1 cellular context compared by ENCODE assay signal in genomic region chr3:46948830-46949671, GRCh38.
A peak's percentile ranks its signal among the peaks of the same experiment; 100 is the strongest.
TF ChIP-seq lines count a peak whose summit lies in the region.

No MANE protein-coding gene starts in this region.

TF ChIP-seq in H1, 55 proteins besides CTCF, POLR2A, EP300 and RAD21:
- TF ChIP-seq CEBPB (IDR thresholded peaks at IDR 0.05; ENCODE audit: low read depth, low read length) (no peak), CTBP2 (IDR thresholded peaks at IDR 0.05; ENCODE audit: borderline replicate concordance, insufficient read depth, insufficient read length, low read length) (no peak), RXRA (IDR thresholded peaks at IDR 0.05; ENCODE audit: insufficient read depth, low read depth, low read length) (0 out of 2 replicates have a peak, but pooled peaks have one; percentile 63)
